ENCODE assay signal across 38 cellular contexts in the genomic region with DNA sequence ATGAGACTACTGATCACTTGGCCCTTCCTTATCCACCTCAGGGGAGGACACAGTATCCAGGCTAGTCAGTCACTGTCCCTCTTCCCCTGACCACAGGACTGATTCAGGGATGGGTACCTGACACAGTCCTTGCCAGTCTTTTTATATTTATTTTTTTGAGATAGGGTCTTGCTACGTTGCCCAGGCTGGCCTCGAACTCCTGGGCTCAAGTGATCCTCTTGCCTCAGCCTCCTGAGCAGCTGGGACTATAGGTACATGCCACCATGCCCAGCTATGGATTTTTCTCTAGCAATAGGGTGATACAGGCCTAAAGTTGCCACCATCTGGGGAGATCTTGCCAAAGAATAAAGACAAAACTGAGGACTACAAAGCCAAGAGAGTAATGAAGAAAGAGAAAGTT. TPM values are rescaled to one million over a fixed set of nuclear protein-coding genes. Genes with fewer than 3 reads are reported as not detected.
"Had no signal": no experiment of that assay in that cellular context is flagged by ENCODE, and none has a peak within 500 bp of the region (broad histone marks: within the 10 kb centered on the region; RNA-seq: fewer than 3 reads in every experiment).

No MANE protein-coding gene starts in this region.

- H3K27ac Mint-ChIP-seq: activated CD4-positive, alpha-beta memory T cell treated with anti-CD3 and anti-CD28 coated beads, Interleukin-2, amount 10 ng/mL, durations not matched to agents 7 days and 5 days; activated CD4-positive, alpha-beta T cell treated with anti-CD3 and anti-CD28 coated beads for 36 hours; activated CD4-positive, alpha-beta T cell treated with anti-CD3 and anti-CD28 coated beads, Interleukin-2, amount 10 ng/mL, durations not matched to agents 7 days and 5 days; activated CD8-positive, alpha-beta T cell treated with anti-CD3 and anti-CD28 coated beads, Interleukin-2, amount 10 ng/mL, durations not matched to agents 7 days and 5 days; activated naive CD4-positive, alpha-beta T cell treated with anti-CD3 and anti-CD28 coated beads for 36 hours; activated naive CD4-positive, alpha-beta T cell treated with anti-CD3 and anti-CD28 coated beads, Interleukin-2, amount 50 U/mL, for 72 hours; activated naive CD8-positive, alpha-beta T cell treated with anti-CD3 and anti-CD28 coated beads for 36 hours; activated T-cell treated with anti-CD3 and anti-CD28 coated beads, Interleukin-2, amount 50 U/mL, for 72 hours; activated T-helper 1 cell treated with anti-CD3 and anti-CD28 coated beads, Interleukin-12 subunit alpha, Interleukin-12 subunit beta, Interleukin-2, Interleukin-4 antibody, amounts not matched to agents 30 ng/mL and 10 ng/mL and 1 ng/mL, durations not matched to agents 14 hours and 24 hours and 36 hours; activated T-helper 17 cell treated with anti-CD3 and anti-CD28 coated beads, Interleukin-2, amount 50 U/mL, for 72 hours; T-helper 1 cell treated with Interleukin-12 subunit alpha and Interleukin-12 subunit beta and Interleukin-4 antibody, amounts not matched to agents 30 μg/mL and 1 μg/mL, for 36 hours; T-helper 2 cell treated with Interferon-gamma antibody and Interleukin-4, amounts not matched to agents 5 μg/mL and 100 μg/mL, for 36 hours had no signal

- H3K4me3 Mint-ChIP-seq: activated CD4-positive, alpha-beta memory T cell treated with anti-CD3 and anti-CD28 coated beads, Interleukin-2, amount 10 ng/mL, durations not matched to agents 7 days and 5 days; activated CD4-positive, alpha-beta T cell treated with anti-CD3 and anti-CD28 coated beads for 36 hours; activated CD4-positive, alpha-beta T cell treated with anti-CD3 and anti-CD28 coated beads, Interleukin-2, amount 10 ng/mL, durations not matched to agents 7 days and 5 days; activated CD8-positive, alpha-beta T cell treated with anti-CD3 and anti-CD28 coated beads, Interleukin-2, amount 10 ng/mL, durations not matched to agents 7 days and 5 days; activated naive CD4-positive, alpha-beta T cell treated with anti-CD3 and anti-CD28 coated beads for 36 hours; activated naive CD8-positive, alpha-beta T cell treated with anti-CD3 and anti-CD28 coated beads for 36 hours; activated T-cell treated with anti-CD3 and anti-CD28 coated beads, Interleukin-2, amount 50 U/mL, for 4 hours; activated T-cell treated with anti-CD3 and anti-CD28 coated beads, Interleukin-2, amount 50 U/mL, for 72 hours; activated T-helper 1 cell treated with anti-CD3 and anti-CD28 coated beads, Interleukin-12 subunit alpha, Interleukin-12 subunit beta, Interleukin-2, Interleukin-4 antibody, amounts not matched to agents 30 ng/mL and 10 ng/mL and 1 ng/mL, durations not matched to agents 14 hours and 24 hours and 36 hours; activated T-helper 17 cell treated with anti-CD3 and anti-CD28 coated beads, Interleukin-2, amount 50 U/mL, for 72 hours; T-helper 1 cell treated with Interleukin-12 subunit alpha and Interleukin-12 subunit beta and Interleukin-4 antibody, amounts not matched to agents 30 μg/mL and 1 μg/mL, for 36 hours; T-helper 2 cell treated with Interferon-gamma antibody and Interleukin-4, amounts not matched to agents 5 μg/mL and 100 μg/mL, for 36 hours had no signal

- H3K27me3 ChIP-seq: adrenal gland, body of pancreas, breast epithelium had no signal

- ATAC-seq: activated CD4-positive, alpha-beta T cell treated with anti-CD3 and anti-CD28 coated beads for 36 hours; activated CD4-positive, CD25-positive, alpha-beta regulatory T cell treated with anti-CD3 and anti-CD28 coated beads, Interleukin-2, amount 50 U/mL, for 24 hours; activated CD8-positive, alpha-beta T cell treated with anti-CD3 and anti-CD28 coated beads, Interleukin-2, amount 10 ng/mL, durations not matched to agents 7 days and 5 days; activated naive CD4-positive, alpha-beta T cell treated with anti-CD3 and anti-CD28 coated beads, Interleukin-2, amount 50 U/mL, for 72 hours; activated T-cell treated with anti-CD3 and anti-CD28 coated beads, Interleukin-2, amount 50 U/mL, for 4 hours; activated T-cell treated with anti-CD3 and anti-CD28 coated beads, Interleukin-2, amount 50 U/mL, for 72 hours; activated T-helper 17 cell treated with anti-CD3 and anti-CD28 coated beads, Interleukin-2, amount 50 U/mL, for 72 hours; body of pancreas had no signal

- H3K9me3 ChIP-seq: adrenal gland, body of pancreas, breast epithelium had no signal

- H3K36me3 ChIP-seq: adrenal gland, brain microvascular endothelial cell, breast epithelium had no signal

- H3K4me1 ChIP-seq: adrenal gland, body of pancreas, breast epithelium had no signal

- H3K4me3 ChIP-seq: adrenal gland, body of pancreas, breast epithelium had no signal

- H3K9me3 Mint-ChIP-seq: activated T-cell treated with anti-CD3 and anti-CD28 coated beads, Interleukin-2, amount 50 U/mL, for 4 hours had no signal

- H3K36me3 Mint-ChIP-seq: activated naive CD4-positive, alpha-beta T cell treated with anti-CD3 and anti-CD28 coated beads, Interleukin-2, amount 50 U/mL, for 72 hours had no signal

- H3K4me1 Mint-ChIP-seq: activated CD4-positive, alpha-beta memory T cell treated with anti-CD3 and anti-CD28 coated beads, Interleukin-2, amount 10 ng/mL, durations not matched to agents 7 days and 5 days; activated CD4-positive, alpha-beta T cell treated with anti-CD3 and anti-CD28 coated beads for 36 hours; activated CD4-positive, alpha-beta T cell treated with anti-CD3 and anti-CD28 coated beads, Interleukin-2, amount 10 ng/mL, durations not matched to agents 7 days and 5 days; activated T-helper 17 cell treated with anti-CD3 and anti-CD28 coated beads, Interleukin-2, amount 50 U/mL, for 72 hours had no signal

- DNase-seq: activated CD4-positive, alpha-beta memory T cell treated with anti-CD3 and anti-CD28 coated beads, Interleukin-2, amount 10 ng/mL, durations not matched to agents 7 days and 5 days; activated CD4-positive, alpha-beta T cell treated with anti-CD3 and anti-CD28 coated beads for 1 hour; activated CD4-positive, alpha-beta T cell treated with anti-CD3 and anti-CD28 coated beads for 36 hours; activated CD4-positive, alpha-beta T cell treated with anti-CD3 and anti-CD28 coated beads for 48 hours; activated CD4-positive, alpha-beta T cell treated with anti-CD3 and anti-CD28 coated beads, Interleukin-2, amount 10 ng/mL, durations not matched to agents 7 days and 5 days; activated CD4-positive, alpha-beta T cell treated with anti-CD3 and anti-CD28 coated beads, Interleukin-2, amount 50 U/mL, for 48 hours; activated CD4-positive, CD25-positive, alpha-beta regulatory T cell; activated CD8-positive, alpha-beta memory T cell treated with anti-CD3 and anti-CD28 coated beads for 24 hours; activated CD8-positive, alpha-beta memory T cell treated with anti-CD3 and anti-CD28 coated beads, Interleukin-2, amount 50 U/mL, for 4 hours; activated CD8-positive, alpha-beta T cell treated with anti-CD3 and anti-CD28 coated beads, Interleukin-2, amount 10 ng/mL, durations not matched to agents 7 days and 5 days; activated effector memory CD4-positive, alpha-beta T cell treated with anti-CD3 and anti-CD28 coated beads, Interleukin-2, amount 50 U/mL, for 16 hours; activated gamma-delta T cell treated with Interleukin-2 at 50 U/mL for 16 hours; activated naive CD4-positive, alpha-beta T cell; activated naive CD4-positive, alpha-beta T cell treated with anti-CD3 and anti-CD28 coated beads for 36 hours; activated naive CD4-positive, alpha-beta T cell treated with anti-CD3 and anti-CD28 coated beads, Interleukin-2, amount 50 U/mL, for 16 hours; activated naive CD8-positive, alpha-beta T cell treated with anti-CD3 and anti-CD28 coated beads for 36 hours; activated T-cell treated with anti-CD3 and anti-CD28 coated beads for 4 hours; activated T-cell treated with anti-CD3 and anti-CD28 coated beads, Interleukin-2, amount 50 U/mL, for 1 hour; activated T-cell treated with anti-CD3 and anti-CD28 coated beads, Interleukin-2, amount 50 U/mL, for 4 hours; activated T-cell treated with anti-CD3 and anti-CD28 coated beads, Interleukin-2, amount 50 U/mL, for 72 hours; adrenal gland; amniotic stem cell; aorta; body of pancreas; brain microvascular endothelial cell; central memory CD4-positive, alpha-beta T cell; T-helper 1 cell; T-helper 2 cell; T-helper 9 cell had no signal

- H3K27ac ChIP-seq: adrenal gland, body of pancreas, brain microvascular endothelial cell, breast epithelium had no signal

- FAIRE-seq: astrocyte, TTC549 had no signal

RNA-seq across cellular contexts. Expression of gene TUBB2B, which starts 10.2 kb away (rescaled TPM):
- total RNA-seq: activated CD4-positive, alpha-beta memory T cell treated with anti-CD3 and anti-CD28 coated beads, Interleukin-2, amount 10 ng/mL, durations not matched to agents 7 days and 5 days; activated CD4-positive, alpha-beta T cell treated with anti-CD3 and anti-CD28 coated beads, Interleukin-2, amount 10 ng/mL, durations not matched to agents 7 days and 5 days; activated CD8-positive, alpha-beta T cell treated with anti-CD3 and anti-CD28 coated beads, Interleukin-2, amount 10 ng/mL, durations not matched to agents 7 days and 5 days had no signal
